In the genomic region with DNA sequence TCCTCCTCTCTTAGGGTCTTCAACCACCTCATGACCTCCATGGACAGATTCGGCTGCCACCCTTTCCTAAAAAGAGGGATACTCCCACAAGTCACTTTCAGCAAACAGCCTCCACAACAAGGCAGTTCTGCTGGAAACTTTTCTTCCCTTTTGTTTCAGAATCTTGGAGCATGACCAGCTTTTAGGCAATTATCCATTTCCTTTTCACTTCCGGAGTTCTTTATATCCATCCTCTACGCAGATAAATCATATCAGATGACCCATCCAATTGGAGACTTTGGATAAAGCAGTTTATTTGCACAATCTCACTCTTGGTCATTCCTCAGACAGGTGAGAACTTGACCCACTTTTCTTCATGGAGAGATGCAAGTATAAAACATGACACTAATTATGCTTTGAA, we compare ENCODE assay signal across 18 cellular contexts.
DNase-seq lines count a peak whose midpoint lies in the region; ATAC-seq and TF ChIP-seq lines count a peak whose summit lies in the region.
"Had no signal": no experiment of that assay in that cellular context is flagged by ENCODE, and none has a peak within 500 bp of the region (broad histone marks: within the 10 kb centered on the region; RNA-seq: fewer than 3 reads in every experiment).

No MANE protein-coding gene starts in this region.

- no peaks in the 10 kb centered on the region for H3K9me3 ChIP-seq in A673 (ENCODE audit: low read depth, low read length, poor library complexity, severe bottlenecking)
- H3K9me3 ChIP-seq: A549, BE2C, BLaER1, Caco-2 had no signal

- intact Hi-C loops in A673 (cut with micrococcal nuclease; ENCODE audit: unreplicated experiment), result loop anchor here (10.0 kb wide), 1 partner anchor 524 kb away; no protein-coding TSS in a partner anchor

- no peak overlapping the region for H3K4me3 ChIP-seq in A673 (ENCODE audit: low read depth, low read length, poor library complexity, severe bottlenecking)
- H3K4me3 ChIP-seq: A549, BLaER1 had no signal

- H3K27ac ChIP-seq in A673 (ENCODE audit: low read depth, low read length, poor library complexity, severe bottlenecking) (peak overlapping the region; percentile 35), foreskin keratinocyte (no peak overlapping the region), caudate nucleus (ENCODE audit: low read depth, low read length) (no peak overlapping the region)
- H3K27ac ChIP-seq: 22Rv1, A549, BLaER1 had no signal

- POLR2A ChIA-PET in A673 (lab: Charles Lee; ENCODE audit: low non-redundant PET), result no interaction called here

- H3K27me3 ChIP-seq in A673 (replicated peaks; ENCODE audit: insufficient read depth, low read depth, low read length, poor library complexity) (no peaks in the 10 kb centered on the region), foreskin keratinocyte (no peaks in the 10 kb centered on the region)
- H3K27me3 ChIP-seq: BE2C, BLaER1 had no signal

- no TSS peak for BruUV-seq in A673 (replicated peaks; lab: Mats Ljungman, UMichigan)

- DNase-seq in NCI-H1105 treated with DMSO at 0.1 percent for 48 hours (lab: John Stamatoyannopoulos, UW) (peak; percentile 83), NCI-H1105 (lab: John Stamatoyannopoulos, UW) (no peak), A673 (ENCODE audit: low spot score) (peak; percentile 93), NCI-H69 (lab: John Stamatoyannopoulos, UW) (peak; percentile 21), foreskin keratinocyte (no peak), caudate nucleus (lab: John Stamatoyannopoulos, UW) (no peak)
- DNase-seq: ACHN; BE2C; Caco-2; Calu3; CD4-positive, alpha-beta memory T cell; CD4-positive, CD25-positive, alpha-beta regulatory T cell; CD8-positive, alpha-beta memory T cell; DMS79 treated with DMSO at 0.1 percent for 48 hours; GF-D8 had no signal

- CTCF ChIA-PET in A673 (lab: Charles Lee), result no interaction called here

- H3K4me1 ChIP-seq in A673 (ENCODE audit: insufficient read depth, low read length, poor library complexity, severe bottlenecking), result peaks cover 43% of the 10 kb centered on the region
- H3K4me1 ChIP-seq in foreskin keratinocyte, result no peaks in the 10 kb centered on the region
- H3K4me1 ChIP-seq: A549, BLaER1, Caco-2 had no signal

- TF ChIP-seq CTCF in A673 (conservative IDR thresholded peaks at IDR 0.05; ENCODE audit: low read depth, low read length) (no peak), foreskin keratinocyte (conservative IDR thresholded peaks at IDR 0.05) (no peak)

- H3K36me3 ChIP-seq in A673 (ENCODE audit: insufficient read depth, low read length, poor library complexity, severe bottlenecking), result no peaks in the 10 kb centered on the region
- H3K36me3 ChIP-seq: BE2C, BLaER1 had no signal

- no peak for ATAC-seq in foreskin keratinocyte
- ATAC-seq: A549 had no signal

Comparison
In these comparisons a context has a peak if more than half of its experiments do, and no peak if none do; other contexts are left out.
1. DNase-seq: peak in NCI-H1105 treated with DMSO at 0.1 percent for 48 hours (single experiment), A673 (single experiment) and NCI-H69 (single experiment); none in NCI-H1105 (single experiment), foreskin keratinocyte (0 of 2) and caudate nucleus (0 of 61).